ENCODE assay signal across 27 cellular contexts in genomic region chr10:120613180-120613579, GRCh38.
"Had no signal": no experiment of that assay in that cellular context is flagged by ENCODE, and none has a peak within 500 bp of the region (broad histone marks: within the 10 kb centered on the region; RNA-seq: fewer than 3 reads in every experiment).

No MANE protein-coding gene starts in this region.

- H3K9me3 ChIP-seq: SJSA1 had no signal

- FAIRE-seq: K562, TTC549 had no signal

- H3K4me1 ChIP-seq: ascending aorta had no signal

- H3K4me3 ChIP-seq: ascending aorta, K562, SJSA1 had no signal

- ATAC-seq: activated CD8-positive, alpha-beta memory T cell treated with anti-CD3 and anti-CD28 coated beads, Interleukin-2, amount 10 ng/mL, durations not matched to agents 7 days and 5 days; K562; Panc1; T-cell had no signal

- H3K27ac ChIP-seq: ascending aorta, SJSA1 had no signal

- H3K36me3 ChIP-seq: ascending aorta, SJSA1 had no signal

- H3K27me3 ChIP-seq: ascending aorta, SJSA1 had no signal

- DNase-seq: activated B cell treated with CpG ODN at 0.5 μM for 24 hours; activated CD4-positive, alpha-beta T cell treated with anti-CD3 and anti-CD28 coated beads for 1 hour; activated CD4-positive, alpha-beta T cell treated with anti-CD3 and anti-CD28 coated beads, Interleukin-2, amount 10 ng/mL, durations not matched to agents 24 days and 14 days; activated CD4-positive, alpha-beta T cell treated with anti-CD3 and anti-CD28 coated beads, Interleukin-2, amount 50 U/mL, for 48 hours; activated CD8-positive, alpha-beta memory T cell treated with anti-CD3 and anti-CD28 coated beads, Interleukin-2, amount 10 ng/mL, durations not matched to agents 7 days and 5 days; activated effector memory CD4-positive, alpha-beta T cell treated with Interleukin-2 at 50 U/mL for 16 hours; activated naive CD4-positive, alpha-beta T cell; activated T-cell treated with anti-CD3 and anti-CD28 coated beads, Interleukin-2, amount 50 U/mL, for 24 hours; amniotic stem cell; cerebellar nuclear complex; Karpas-422; NCI-H1436 treated with DMSO at 0.1 percent for 48 hours; NCI-H187 treated with DMSO at 0.1 percent for 48 hours; NCI-H2081 treated with DMSO at 0.1 percent for 48 hours; NCI-H2171; NCI-H526 treated with DMSO at 0.1 percent for 48 hours; NCI-H82; Right ventricle myocardium superior; RPMI8226; T-cell; T-helper 2 cell; T1000 had no signal
